In genomic region chr17:38417210-38417951, GRCh38 we compare ENCODE assay signal across 15 cellular contexts. TPM values are rescaled to one million over a fixed set of nuclear protein-coding genes. Genes with fewer than 3 reads are reported as not detected.
DNase-seq lines count a peak whose midpoint lies in the region; ATAC-seq and TF ChIP-seq lines count a peak whose summit lies in the region.
"Had no signal": no experiment of that assay in that cellular context is flagged by ENCODE, and none has a peak within 500 bp of the region (broad histone marks: within the 10 kb centered on the region; RNA-seq: fewer than 3 reads in every experiment).

No MANE protein-coding gene starts in this region.

- TF ChIP-seq POLR2A in heart left ventricle (IDR thresholded peaks at IDR 0.05) = no peak

- WGBS in mesodermal cell (ENCODE audit: insufficient coverage in 2 of 2), 2 experiments = 81% methylated on average over 9 of the region's 11 CpGs
- 69 to 75% (median 72%) methylated on average over 11 of the region's 11 CpGs for WGBS in heart left ventricle, 4 donors
- 66 to 70% methylated on average over 11 of the region's 11 CpGs for WGBS in heart right ventricle, 2 donors

- peak overlapping the region; percentile 89 for H3K27ac ChIP-seq in HL-60 (replicated peaks)
- peak overlapping the region; percentile 29 for H3K27ac ChIP-seq in mesodermal cell (ENCODE audit: low read depth, low read length, severe bottlenecking)
- no peak overlapping the region for H3K27ac ChIP-seq in heart left ventricle
- H3K27ac ChIP-seq in heart right ventricle = no peak overlapping the region
- H3K27ac ChIP-seq: adrenal gland, prostate gland, transverse colon had no signal

- H3K4me3 ChIP-seq in HL-60 (replicated peaks; ENCODE audit: insufficient read depth, low read length) (no peak overlapping the region), mesodermal cell (ENCODE audit: extremely low read depth, insufficient read depth, low read length, poor library complexity, severe bottlenecking) (no peak overlapping the region), heart left ventricle (no peak overlapping the region), heart right ventricle (no peak overlapping the region)
- H3K4me3 ChIP-seq: adrenal gland, mucosa of descending colon, prostate gland, transverse colon had no signal

- H3K36me3 ChIP-seq in mesodermal cell (ENCODE audit: control insufficient read depth, insufficient read depth, low read length) = no peaks in the 10 kb centered on the region
- no peaks in the 10 kb centered on the region for H3K36me3 ChIP-seq in heart left ventricle
- H3K36me3 ChIP-seq in heart right ventricle = no peaks in the 10 kb centered on the region
- H3K36me3 ChIP-seq: adrenal gland, prostate gland, transverse colon had no signal

- peaks cover 54% of the 10 kb centered on the region for H3K4me1 ChIP-seq in mesodermal cell (ENCODE audit: control insufficient read depth, insufficient read depth, low read length, poor library complexity, severe bottlenecking)
- H3K4me1 ChIP-seq in heart left ventricle = peaks cover 0 to 47% (median 27%) of the 10 kb centered on the region in 12 donors
- H3K4me1 ChIP-seq in heart right ventricle = peaks cover 7 to 47% (median 28%) of the 10 kb centered on the region in 9 donors
- H3K4me1 ChIP-seq: prostate gland had no signal

- H3K27me3 ChIP-seq in HL-60 (ENCODE audit: insufficient read depth, poor library complexity, severe bottlenecking) = no peaks in the 10 kb centered on the region
- H3K27me3 ChIP-seq in heart left ventricle = peaks cover 0 to 31% (median 19%) of the 10 kb centered on the region in 9 donors
- H3K27me3 ChIP-seq in heart right ventricle = peaks cover 0 to 60% (median 23%) of the 10 kb centered on the region in 7 donors

- intact Hi-C loops in heart left ventricle (cut with DNase I) = no loop called here
- intact Hi-C loops in heart right ventricle (cut with DNase I) = loop anchor here in 2 of 10 donors (5.0 to 10.0 kb wide), 2 partner anchors 75 to 247 kb away; partner anchors contain the start of gene GPR179 (in 1 of the 2)

- H3K9me3 ChIP-seq in mesodermal cell (ENCODE audit: control insufficient read depth, low read length) (no peaks in the 10 kb centered on the region), heart left ventricle (no peaks in the 10 kb centered on the region), heart right ventricle (no peaks in the 10 kb centered on the region)
- H3K9me3 ChIP-seq: adrenal gland, mucosa of descending colon, prostate gland, transverse colon had no signal

- ATAC-seq in HG03442 (IDR thresholded peaks at IDR 0.05; ENCODE audit: unreplicated experiment) = no peak
- no peak for ATAC-seq in heart left ventricle
- ATAC-seq in heart right ventricle = no peak
- ATAC-seq: activated T-cell treated with anti-CD3 and anti-CD28 coated beads, Interleukin-2, amount 50 U/mL, for 4 hours; mucosa of descending colon had no signal

- TF ChIP-seq CTCF in HL-60 (IDR thresholded peaks at IDR 0.05; ENCODE audit: insufficient read depth, low read length) = no peak
- no peak for TF ChIP-seq CTCF in heart left ventricle (IDR thresholded peaks at IDR 0.05)
- no peak for TF ChIP-seq CTCF in heart right ventricle (IDR thresholded peaks at IDR 0.05)

- DNase-seq in COLO829 (ENCODE audit: low spot score) (peak; percentile 57), HL-60 (ENCODE audit: low read depth in 1 of 2, low spot score in 1 of 2) (peak in 1 of 2 experiments; percentile 44), SK-N-DZ (ENCODE audit: low spot score) (peak; percentile 72), heart left ventricle (no peak), heart right ventricle (no peak), COLO668 (lab: John Stamatoyannopoulos, UW; ENCODE audit: unreplicated experiment) (no peak)
- DNase-seq: activated T-cell treated with anti-CD3 and anti-CD28 coated beads, Interleukin-2, amount 50 U/mL, for 4 hours; Kasumi-1; kidney glomerular epithelial cell; mucosa of descending colon; transverse colon had no signal

RNA-seq across cellular contexts. Expression of gene ARHGAP23, which starts 10.9 kb away (rescaled TPM):
- polyA plus RNA-seq in SK-N-DZ (2014; cell fraction: cytosol; rRNA removed) = 18.2 and 21.7 TPM in 2 replicates
- 20.8 and 21.0 TPM in 2 replicates for polyA plus RNA-seq in SK-N-DZ (2014; cell fraction: nucleus; rRNA removed)
- 33.0 TPM for polyA plus RNA-seq in mesodermal cell (2013, experiment 1 of 2)
- polyA plus RNA-seq in mesodermal cell (2013, experiment 2 of 2) = 27.8 TPM
- total RNA-seq in heart left ventricle (10 to 100 TPM; 28.0 to 72.3 (median 66.3) TPM), heart right ventricle (10 to 100 TPM; 48.3 to 78.4 (median 68.0) TPM)
- polyA plus RNA-seq in heart left ventricle (10 to 100 TPM; 34.4 to 73.1 TPM), heart right ventricle (10 to 100 TPM; 31.5 to 33.2 TPM)

Comparison
In these comparisons a context has a peak if more than half of its experiments do, and no peak if none do; other contexts are left out.
1. DNase-seq: peak in COLO829 (single experiment) and SK-N-DZ (single experiment); none in heart left ventricle (0 of 5), heart right ventricle (0 of 2) and COLO668 (single experiment).
2. H3K27ac ChIP-seq: peak in HL-60 (single experiment) and mesodermal cell (single experiment); none in heart left ventricle (0 of 12) and heart right ventricle (0 of 10).